1 cellular context compared by ENCODE assay signal in genomic region chr7:43834463-43835251, GRCh38.
TF ChIP-seq lines count a peak whose summit lies in the region.

No MANE protein-coding gene starts in this region.

TF ChIP-seq in GM12878, 131 proteins besides CTCF, POLR2A, EP300 and RAD21 (continued from another document and continues in another):
- TF ChIP-seq, protein P1, sequence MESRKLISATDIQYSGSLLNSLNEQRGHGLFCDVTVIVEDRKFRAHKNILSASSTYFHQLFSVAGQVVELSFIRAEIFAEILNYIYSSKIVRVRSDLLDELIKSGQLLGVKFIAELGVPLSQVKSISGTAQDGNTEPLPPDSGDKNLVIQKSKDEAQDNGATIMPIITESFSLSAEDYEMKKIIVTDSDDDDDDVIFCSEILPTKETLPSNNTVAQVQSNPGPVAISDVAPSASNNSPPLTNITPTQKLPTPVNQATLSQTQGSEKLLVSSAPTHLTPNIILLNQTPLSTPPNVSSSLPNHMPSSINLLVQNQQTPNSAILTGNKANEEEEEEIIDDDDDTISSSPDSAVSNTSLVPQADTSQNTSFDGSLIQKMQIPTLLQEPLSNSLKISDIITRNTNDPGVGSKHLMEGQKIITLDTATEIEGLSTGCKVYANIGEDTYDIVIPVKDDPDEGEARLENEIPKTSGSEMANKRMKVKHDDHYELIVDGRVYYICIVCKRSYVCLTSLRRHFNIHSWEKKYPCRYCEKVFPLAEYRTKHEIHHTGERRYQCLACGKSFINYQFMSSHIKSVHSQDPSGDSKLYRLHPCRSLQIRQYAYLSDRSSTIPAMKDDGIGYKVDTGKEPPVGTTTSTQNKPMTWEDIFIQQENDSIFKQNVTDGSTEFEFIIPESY (IDR thresholded peaks at IDR 0.05): no peak
- peak; percentile 61 for TF ChIP-seq MTA2 (IDR thresholded peaks at IDR 0.05; ENCODE audit: low read depth)
- TF ChIP-seq TAF1 (IDR thresholded peaks at IDR 0.05; ENCODE audit: borderline replicate concordance, low read depth, low read length): no peak
- TF ChIP-seq KLF5 (IDR thresholded peaks at IDR 0.05; ENCODE audit: partially characterized antibody): peak; percentile 77
- TF ChIP-seq PAX5 (IDR thresholded peaks at IDR 0.05; ENCODE audit: borderline replicate concordance, low read depth, low read length): no peak
- peak; percentile 53; the same call in 1 of the 2 replicates for TF ChIP-seq ZBED1 (IDR thresholded peaks at IDR 0.05; ENCODE audit: borderline replicate concordance)
- no peak for TF ChIP-seq NFYA (IDR thresholded peaks at IDR 0.05; ENCODE audit: borderline replicate concordance, low read depth, low read length)
- TF ChIP-seq SRF (IDR thresholded peaks at IDR 0.05; ENCODE audit: low read depth in 2 of 2, low read length in 2 of 2): no peak
- TF ChIP-seq, protein P2, sequence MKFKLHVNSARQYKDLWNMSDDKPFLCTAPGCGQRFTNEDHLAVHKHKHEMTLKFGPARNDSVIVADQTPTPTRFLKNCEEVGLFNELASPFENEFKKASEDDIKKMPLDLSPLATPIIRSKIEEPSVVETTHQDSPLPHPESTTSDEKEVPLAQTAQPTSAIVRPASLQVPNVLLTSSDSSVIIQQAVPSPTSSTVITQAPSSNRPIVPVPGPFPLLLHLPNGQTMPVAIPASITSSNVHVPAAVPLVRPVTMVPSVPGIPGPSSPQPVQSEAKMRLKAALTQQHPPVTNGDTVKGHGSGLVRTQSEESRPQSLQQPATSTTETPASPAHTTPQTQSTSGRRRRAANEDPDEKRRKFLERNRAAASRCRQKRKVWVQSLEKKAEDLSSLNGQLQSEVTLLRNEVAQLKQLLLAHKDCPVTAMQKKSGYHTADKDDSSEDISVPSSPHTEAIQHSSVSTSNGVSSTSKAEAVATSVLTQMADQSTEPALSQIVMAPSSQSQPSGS (IDR thresholded peaks at IDR 0.05; ENCODE audit: low read length): peak; percentile 58; the same call in 1 of the 2 replicates
- 0 out of 2 replicates have a peak, but pooled peaks have one; percentile 51 for TF ChIP-seq HCFC1 (IDR thresholded peaks at IDR 0.05; ENCODE audit: low read length)
- TF ChIP-seq WRNIP1 (IDR thresholded peaks at IDR 0.05; ENCODE audit: borderline replicate concordance, low read depth, low read length): no peak
- 0 out of 2 replicates have a peak, but pooled peaks have one; percentile 20 for TF ChIP-seq MEF2A (IDR thresholded peaks at IDR 0.05; ENCODE audit: insufficient read depth, low read depth, low read length)
- TF ChIP-seq STAT1 (conservative IDR thresholded peaks at IDR 0.05): no peak
- no peak for TF ChIP-seq SUPT20H (IDR thresholded peaks at IDR 0.05; ENCODE audit: borderline replicate concordance, control insufficient read depth, low read depth, low read length)
- TF ChIP-seq BHLHE40 (IDR thresholded peaks at IDR 0.05; ENCODE audit: borderline replicate concordance in 1 of 2, low read depth in 2 of 2, low read length in 1 of 2): peak; percentile 67 to 74
- no peak for TF ChIP-seq MEF2B (IDR thresholded peaks at IDR 0.05; ENCODE audit: partially characterized antibody, poor library complexity, severe bottlenecking)
- peak; percentile 28; the same call in 1 of the 2 replicates for TF ChIP-seq CBFB (IDR thresholded peaks at IDR 0.05; ENCODE audit: low read depth)
- no peak for TF ChIP-seq POU2F2 (IDR thresholded peaks at IDR 0.05; ENCODE audit: borderline replicate concordance, low read depth, low read length)
- TF ChIP-seq, protein P3, sequence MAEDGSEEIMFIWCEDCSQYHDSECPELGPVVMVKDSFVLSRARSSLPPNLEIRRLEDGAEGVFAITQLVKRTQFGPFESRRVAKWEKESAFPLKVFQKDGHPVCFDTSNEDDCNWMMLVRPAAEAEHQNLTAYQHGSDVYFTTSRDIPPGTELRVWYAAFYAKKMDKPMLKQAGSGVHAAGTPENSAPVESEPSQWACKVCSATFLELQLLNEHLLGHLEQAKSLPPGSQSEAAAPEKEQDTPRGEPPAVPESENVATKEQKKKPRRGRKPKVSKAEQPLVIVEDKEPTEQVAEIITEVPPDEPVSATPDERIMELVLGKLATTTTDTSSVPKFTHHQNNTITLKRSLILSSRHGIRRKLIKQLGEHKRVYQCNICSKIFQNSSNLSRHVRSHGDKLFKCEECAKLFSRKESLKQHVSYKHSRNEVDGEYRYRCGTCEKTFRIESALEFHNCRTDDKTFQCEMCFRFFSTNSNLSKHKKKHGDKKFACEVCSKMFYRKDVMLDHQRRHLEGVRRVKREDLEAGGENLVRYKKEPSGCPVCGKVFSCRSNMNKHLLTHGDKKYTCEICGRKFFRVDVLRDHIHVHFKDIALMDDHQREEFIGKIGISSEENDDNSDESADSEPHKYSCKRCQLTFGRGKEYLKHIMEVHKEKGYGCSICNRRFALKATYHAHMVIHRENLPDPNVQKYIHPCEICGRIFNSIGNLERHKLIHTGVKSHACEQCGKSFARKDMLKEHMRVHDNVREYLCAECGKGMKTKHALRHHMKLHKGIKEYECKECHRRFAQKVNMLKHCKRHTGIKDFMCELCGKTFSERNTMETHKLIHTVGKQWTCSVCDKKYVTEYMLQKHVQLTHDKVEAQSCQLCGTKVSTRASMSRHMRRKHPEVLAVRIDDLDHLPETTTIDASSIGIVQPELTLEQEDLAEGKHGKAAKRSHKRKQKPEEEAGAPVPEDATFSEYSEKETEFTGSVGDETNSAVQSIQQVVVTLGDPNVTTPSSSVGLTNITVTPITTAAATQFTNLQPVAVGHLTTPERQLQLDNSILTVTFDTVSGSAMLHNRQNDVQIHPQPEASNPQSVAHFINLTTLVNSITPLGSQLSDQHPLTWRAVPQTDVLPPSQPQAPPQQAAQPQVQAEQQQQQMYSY (CRISPR knock-in tag; IDR thresholded peaks at IDR 0.05): no peak
- TF ChIP-seq ASH2L (IDR thresholded peaks at IDR 0.05; ENCODE audit: borderline replicate concordance, low read depth): 0 out of 2 replicates have a peak, but pooled peaks have one; percentile 59
- TF ChIP-seq SMARCA5 (IDR thresholded peaks at IDR 0.05): peak; percentile 94
- TF ChIP-seq, protein P4, sequence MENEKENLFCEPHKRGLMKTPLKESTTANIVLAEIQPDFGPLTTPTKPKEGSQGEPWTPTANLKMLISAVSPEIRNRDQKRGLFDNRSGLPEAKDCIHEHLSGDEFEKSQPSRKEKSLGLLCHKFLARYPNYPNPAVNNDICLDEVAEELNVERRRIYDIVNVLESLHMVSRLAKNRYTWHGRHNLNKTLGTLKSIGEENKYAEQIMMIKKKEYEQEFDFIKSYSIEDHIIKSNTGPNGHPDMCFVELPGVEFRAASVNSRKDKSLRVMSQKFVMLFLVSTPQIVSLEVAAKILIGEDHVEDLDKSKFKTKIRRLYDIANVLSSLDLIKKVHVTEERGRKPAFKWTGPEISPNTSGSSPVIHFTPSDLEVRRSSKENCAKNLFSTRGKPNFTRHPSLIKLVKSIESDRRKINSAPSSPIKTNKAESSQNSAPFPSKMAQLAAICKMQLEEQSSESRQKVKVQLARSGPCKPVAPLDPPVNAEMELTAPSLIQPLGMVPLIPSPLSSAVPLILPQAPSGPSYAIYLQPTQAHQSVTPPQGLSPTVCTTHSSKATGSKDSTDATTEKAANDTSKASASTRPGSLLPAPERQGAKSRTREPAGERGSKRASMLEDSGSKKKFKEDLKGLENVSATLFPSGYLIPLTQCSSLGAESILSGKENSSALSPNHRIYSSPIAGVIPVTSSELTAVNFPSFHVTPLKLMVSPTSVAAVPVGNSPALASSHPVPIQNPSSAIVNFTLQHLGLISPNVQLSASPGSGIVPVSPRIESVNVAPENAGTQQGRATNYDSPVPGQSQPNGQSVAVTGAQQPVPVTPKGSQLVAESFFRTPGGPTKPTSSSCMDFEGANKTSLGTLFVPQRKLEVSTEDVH (IDR thresholded peaks at IDR 0.05; ENCODE audit: low read depth, partially characterized antibody): no peak
- no peak for TF ChIP-seq HDGF (IDR thresholded peaks at IDR 0.05)
- TF ChIP-seq NBN (IDR thresholded peaks at IDR 0.05): peak; percentile 76
- TF ChIP-seq SMAD5 (IDR thresholded peaks at IDR 0.05; ENCODE audit: low read depth): no peak
- TF ChIP-seq NRF1 (conservative IDR thresholded peaks at IDR 0.05; ENCODE audit: low read depth, low read length): no peak
- TF ChIP-seq ZNF622 (IDR thresholded peaks at IDR 0.05): no peak
- peak; percentile 74 for TF ChIP-seq BCL3 (IDR thresholded peaks at IDR 0.05; ENCODE audit: borderline replicate concordance, insufficient read depth, low read depth, low read length, poor library complexity, severe bottlenecking)
- no peak for TF ChIP-seq ZNF274 (IDR thresholded peaks at IDR 0.05; ENCODE audit: insufficient read depth, insufficient read length)
- TF ChIP-seq GABPA (IDR thresholded peaks at IDR 0.05; ENCODE audit: low read depth): 0 out of 2 replicates have a peak, but pooled peaks have one; percentile 16
- peak; percentile 81 for TF ChIP-seq RUNX3 (IDR thresholded peaks at IDR 0.05; ENCODE audit: low read length)
- TF ChIP-seq, protein P5, sequence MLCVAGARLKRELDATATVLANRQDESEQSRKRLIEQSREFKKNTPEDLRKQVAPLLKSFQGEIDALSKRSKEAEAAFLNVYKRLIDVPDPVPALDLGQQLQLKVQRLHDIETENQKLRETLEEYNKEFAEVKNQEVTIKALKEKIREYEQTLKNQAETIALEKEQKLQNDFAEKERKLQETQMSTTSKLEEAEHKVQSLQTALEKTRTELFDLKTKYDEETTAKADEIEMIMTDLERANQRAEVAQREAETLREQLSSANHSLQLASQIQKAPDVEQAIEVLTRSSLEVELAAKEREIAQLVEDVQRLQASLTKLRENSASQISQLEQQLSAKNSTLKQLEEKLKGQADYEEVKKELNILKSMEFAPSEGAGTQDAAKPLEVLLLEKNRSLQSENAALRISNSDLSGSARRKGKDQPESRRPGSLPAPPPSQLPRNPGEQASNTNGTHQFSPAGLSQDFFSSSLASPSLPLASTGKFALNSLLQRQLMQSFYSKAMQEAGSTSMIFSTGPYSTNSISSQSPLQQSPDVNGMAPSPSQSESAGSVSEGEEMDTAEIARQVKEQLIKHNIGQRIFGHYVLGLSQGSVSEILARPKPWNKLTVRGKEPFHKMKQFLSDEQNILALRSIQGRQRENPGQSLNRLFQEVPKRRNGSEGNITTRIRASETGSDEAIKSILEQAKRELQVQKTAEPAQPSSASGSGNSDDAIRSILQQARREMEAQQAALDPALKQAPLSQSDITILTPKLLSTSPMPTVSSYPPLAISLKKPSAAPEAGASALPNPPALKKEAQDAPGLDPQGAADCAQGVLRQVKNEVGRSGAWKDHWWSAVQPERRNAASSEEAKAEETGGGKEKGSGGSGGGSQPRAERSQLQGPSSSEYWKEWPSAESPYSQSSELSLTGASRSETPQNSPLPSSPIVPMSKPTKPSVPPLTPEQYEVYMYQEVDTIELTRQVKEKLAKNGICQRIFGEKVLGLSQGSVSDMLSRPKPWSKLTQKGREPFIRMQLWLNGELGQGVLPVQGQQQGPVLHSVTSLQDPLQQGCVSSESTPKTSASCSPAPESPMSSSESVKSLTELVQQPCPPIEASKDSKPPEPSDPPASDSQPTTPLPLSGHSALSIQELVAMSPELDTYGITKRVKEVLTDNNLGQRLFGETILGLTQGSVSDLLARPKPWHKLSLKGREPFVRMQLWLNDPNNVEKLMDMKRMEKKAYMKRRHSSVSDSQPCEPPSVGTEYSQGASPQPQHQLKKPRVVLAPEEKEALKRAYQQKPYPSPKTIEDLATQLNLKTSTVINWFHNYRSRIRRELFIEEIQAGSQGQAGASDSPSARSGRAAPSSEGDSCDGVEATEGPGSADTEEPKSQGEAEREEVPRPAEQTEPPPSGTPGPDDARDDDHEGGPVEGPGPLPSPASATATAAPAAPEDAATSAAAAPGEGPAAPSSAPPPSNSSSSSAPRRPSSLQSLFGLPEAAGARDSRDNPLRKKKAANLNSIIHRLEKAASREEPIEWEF (IDR thresholded peaks at IDR 0.05; ENCODE audit: insufficient replicate concordance, low read depth, low read length): no peak
- TF ChIP-seq PKNOX1 (IDR thresholded peaks at IDR 0.05): peak; percentile 54
- no peak for TF ChIP-seq SP1 (IDR thresholded peaks at IDR 0.05; ENCODE audit: low read depth, low read length)
- TF ChIP-seq RBBP5 (conservative IDR thresholded peaks at IDR 0.05): no peak
- TF ChIP-seq E4F1 (IDR thresholded peaks at IDR 0.05; ENCODE audit: borderline replicate concordance, partially characterized antibody): no peak
- no peak for TF ChIP-seq TCF3 (IDR thresholded peaks at IDR 0.05; ENCODE audit: borderline replicate concordance, insufficient read depth, low read depth, low read length)
- peak; percentile 50; the same call in 1 of the 2 replicates for TF ChIP-seq NR2F1 (conservative IDR thresholded peaks at IDR 0.05)
- peak; percentile 88 for TF ChIP-seq JUNB (IDR thresholded peaks at IDR 0.05)
- no peak for TF ChIP-seq POLR2AphosphoS2 (IDR thresholded peaks at IDR 0.05; ENCODE audit: low read depth, low read length)
- TF ChIP-seq, protein P6, sequence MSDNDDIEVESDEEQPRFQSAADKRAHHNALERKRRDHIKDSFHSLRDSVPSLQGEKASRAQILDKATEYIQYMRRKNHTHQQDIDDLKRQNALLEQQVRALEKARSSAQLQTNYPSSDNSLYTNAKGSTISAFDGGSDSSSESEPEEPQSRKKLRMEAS (IDR thresholded peaks at IDR 0.05; ENCODE audit: low read depth, low read length): peak; percentile 60; the same call in 1 of the 2 replicates
